ENCODE assay signal across 24 cellular contexts in genomic region chr9:101481296-101481695, GRCh38. TPM values are rescaled to one million over a fixed set of nuclear protein-coding genes. Genes with fewer than 3 reads are reported as not detected.
"Had no signal": no experiment of that assay in that cellular context is flagged by ENCODE, and none has a peak within 500 bp of the region (broad histone marks: within the 10 kb centered on the region; RNA-seq: fewer than 3 reads in every experiment).

No MANE protein-coding gene starts in this region.

- H3K4me1 Mint-ChIP-seq: memory B cell, natural killer cell had no signal

- H3K27ac ChIP-seq: foreskin keratinocyte, heart left ventricle, pancreas, tibial artery had no signal

- ATAC-seq: activated CD4-positive, CD25-positive, alpha-beta regulatory T cell treated with anti-CD3 and anti-CD28 coated beads, Interleukin-2, amount 50 U/mL, for 24 hours; activated CD8-positive, alpha-beta T cell treated with anti-CD3 and anti-CD28 coated beads, Interleukin-2, amount 10 ng/mL, durations not matched to agents 7 days and 5 days; activated T-cell treated with anti-CD3 and anti-CD28 coated beads, Interleukin-2, amount 50 U/mL, for 4 hours; foreskin keratinocyte; heart left ventricle; natural killer cell; SK-N-SH treated with all-trans-retinoic acid at 6 μM for 48 hours; T-cell had no signal

- H3K36me3 Mint-ChIP-seq: memory B cell, natural killer cell, T-cell had no signal

- H3K4me3 ChIP-seq: heart left ventricle, mucosa of descending colon, pancreas, tibial artery had no signal

- FAIRE-seq: pancreas had no signal

- H3K9me3 ChIP-seq: heart left ventricle, mucosa of descending colon, pancreas, tibial artery had no signal

- H3K27me3 ChIP-seq: foreskin keratinocyte, pancreas, tibial artery had no signal

- H3K9me3 Mint-ChIP-seq: activated CD4-positive, alpha-beta T cell treated with anti-CD3 and anti-CD28 coated beads, Interleukin-2, amount 10 ng/mL, durations not matched to agents 7 days and 5 days; activated T-cell treated with anti-CD3 and anti-CD28 coated beads, Interleukin-2, amount 50 U/mL, for 4 hours; memory B cell; natural killer cell; T-cell had no signal

- DNase-seq: activated CD4-positive, alpha-beta T cell treated with anti-CD3 and anti-CD28 coated beads, Interleukin-2, amount 10 ng/mL, durations not matched to agents 7 days and 5 days; activated CD8-positive, alpha-beta T cell treated with anti-CD3 and anti-CD28 coated beads, Interleukin-2, amount 10 ng/mL, durations not matched to agents 7 days and 5 days; activated naive CD4-positive, alpha-beta T cell treated with anti-CD3 and anti-CD28 coated beads, Interleukin-2, amount 50 U/mL, for 16 hours; activated T-cell treated with anti-CD3 and anti-CD28 coated beads, Interleukin-2, amount 50 U/mL, for 4 hours; aorta; effector CD8-positive, alpha-beta T cell; foreskin keratinocyte; heart left ventricle; kidney glomerular epithelial cell; mucosa of descending colon; natural killer cell; pancreas; stimulated activated CD4-positive, alpha-beta T cell treated with anti-CD3 and anti-CD28 coated beads, Interleukin-12 subunit alpha, Interleukin-12 subunit beta, amount 100 ng/mL, for 4 hours; stimulated activated CD4-positive, alpha-beta T cell treated with anti-CD3 and anti-CD28 coated beads, Interleukin-1b, Interleukin-23, amount 100 ng/mL, for 48 hours; stimulated activated CD8-positive, alpha-beta memory T cell treated with anti-CD3 and anti-CD28 coated beads, Interleukin-4, amount 100 ng/mL, for 48 hours; stimulated activated naive CD4-positive, alpha-beta T cell; T-cell; tibial artery had no signal

- H3K4me3 Mint-ChIP-seq: activated CD4-positive, alpha-beta T cell treated with anti-CD3 and anti-CD28 coated beads, Interleukin-2, amount 10 ng/mL, durations not matched to agents 7 days and 5 days; activated CD8-positive, alpha-beta T cell treated with anti-CD3 and anti-CD28 coated beads, Interleukin-2, amount 10 ng/mL, durations not matched to agents 7 days and 5 days; activated T-cell treated with anti-CD3 and anti-CD28 coated beads, Interleukin-2, amount 50 U/mL, for 4 hours; memory B cell; natural killer cell; T-cell had no signal

- H3K27ac Mint-ChIP-seq: activated CD4-positive, alpha-beta T cell treated with anti-CD3 and anti-CD28 coated beads, Interleukin-2, amount 10 ng/mL, durations not matched to agents 7 days and 5 days; activated CD8-positive, alpha-beta T cell treated with anti-CD3 and anti-CD28 coated beads, Interleukin-2, amount 10 ng/mL, durations not matched to agents 7 days and 5 days; memory B cell; natural killer cell; T-cell had no signal

RNA-seq across cellular contexts. Expression of gene ALDOB, which starts 45.7 kb away (rescaled TPM):
- total RNA-seq: activated CD4-positive, alpha-beta T cell treated with anti-CD3 and anti-CD28 coated beads, Interleukin-2, amount 10 ng/mL, durations not matched to agents 7 days and 5 days; activated CD8-positive, alpha-beta T cell treated with anti-CD3 and anti-CD28 coated beads, Interleukin-2, amount 10 ng/mL, durations not matched to agents 7 days and 5 days; aorta; fibroblast of lung; foreskin keratinocyte; natural killer cell; renal cortical epithelial cell; subcutaneous adipose tissue had no signal
- polyA plus RNA-seq: fibroblast of lung, foreskin keratinocyte had no signal
